ENCODE assay signal across 3 cellular contexts in the genomic region with DNA sequence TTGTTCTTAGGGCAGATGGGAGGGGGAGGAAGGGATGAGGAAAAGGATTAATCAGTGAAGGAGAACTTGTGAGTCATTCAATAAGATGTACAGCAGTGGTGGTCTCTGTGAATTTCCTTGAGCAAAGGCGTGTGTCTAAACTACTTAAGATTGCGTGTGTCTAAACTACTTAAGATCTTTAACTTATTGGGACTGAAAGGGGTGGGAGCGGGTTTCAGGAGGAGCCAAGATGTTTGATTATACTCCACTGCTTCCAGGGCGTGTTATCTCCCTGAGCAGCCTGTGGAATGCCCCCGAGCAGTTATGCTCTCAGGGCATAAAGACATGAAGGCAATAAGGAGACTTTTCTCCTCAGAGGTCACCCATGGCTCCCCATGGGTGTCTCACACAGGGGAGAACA. TPM values are rescaled to one million over a fixed set of nuclear protein-coding genes. Genes with fewer than 3 reads are reported as not detected.
"Had no signal": no experiment of that assay in that cellular context is flagged by ENCODE, and none has a peak within 500 bp of the region (broad histone marks: within the 10 kb centered on the region; RNA-seq: fewer than 3 reads in every experiment).

No MANE protein-coding gene starts in this region.

RNA-seq across cellular contexts. Expression of gene KCNK1, which starts 2.5 kb away (rescaled TPM):
- total RNA-seq: LHCN-M2, OCI-LY7, SJSA1 had no signal
